In genomic region chr1:192544983-192545393, GRCh38 we compare ENCODE assay signal across 8 cellular contexts. TPM values are rescaled to one million over a fixed set of nuclear protein-coding genes. Genes with fewer than 3 reads are reported as not detected.
A peak's percentile ranks its signal among the peaks of the same experiment; 100 is the strongest.
DNase-seq lines count a peak whose midpoint lies in the region; ATAC-seq, FAIRE-seq and TF ChIP-seq lines count a peak whose summit lies in the region.

No MANE protein-coding gene starts in this region.

- intact Hi-C loops in dendritic cell treated with granulocyte-macrophage colony-stimulating factor and Interleukin-4, amounts not matched to agents 40 ng/mL and 50 ng/mL, for 4 days (cut with micrococcal nuclease), result loop anchor here (1.0 to 5.0 kb wide), 2 partner anchors 15 to 33 kb away; no protein-coding TSS in a partner anchor
- intact Hi-C loops in transverse colon (cut with DNase I; ENCODE audit: low total_unique reads), result no loop called here
- intact Hi-C loops in kidney (cut with DNase I), result no loop called here
- intact Hi-C loops in posterior cingulate gyrus (cut with DNase I), result no loop called here

- H3K27ac ChIP-seq in transverse colon, result peak overlapping the region in 3 of 4 donors; percentile 3 to 45 (median 14)
- no peak overlapping the region for H3K27ac ChIP-seq in kidney (ENCODE audit: low read depth in 2 of 2, low read length in 2 of 2)

- no peak overlapping the region for H3K9ac ChIP-seq in kidney (ENCODE audit: low read length in 2 of 2)

- DNase-seq in GM12891 (ENCODE audit: insufficient read length, low spot score) (no peak), LHCN-M2 (ENCODE audit: low read depth) (peak; percentile 96), transverse colon (no peak), germinal center (ENCODE audit: low spot score) (no peak), kidney (no peak), posterior cingulate gyrus (no peak)

- in situ Hi-C loops in transverse colon (cut with MboI; ENCODE audit: low pct_ligation_motif_present in 1 of 4, low pct_unique_long_range_greater_than_20kb in 1 of 4, low sequenced_read_pairs in 3 of 4), result no loop called here

- peak overlapping the region; percentile 77 for H3K27ac Mint-ChIP-seq in dendritic cell treated with granulocyte-macrophage colony-stimulating factor and Interleukin-4, amounts not matched to agents 40 ng/mL and 50 ng/mL, for 4 days

- H3K27me3 ChIP-seq in transverse colon, result no peaks in the 10 kb centered on the region

- H3K36me3 ChIP-seq in transverse colon, result no peaks in the 10 kb centered on the region
- H3K36me3 ChIP-seq in kidney (ENCODE audit: control insufficient read depth in 1 of 2, insufficient read depth in 2 of 2, low read length in 2 of 2), result no peaks in the 10 kb centered on the region

- no peak for TF ChIP-seq POLR2A in GM12891 (IDR thresholded peaks at IDR 0.05; ENCODE audit: low read depth, low read length)
- no peak for TF ChIP-seq POLR2A in transverse colon (IDR thresholded peaks at IDR 0.05)

- FAIRE-seq in GM12891 (lab: Jason Lieb, UNC) (peak; percentile 35), kidney (lab: Jason Lieb, UNC) (no peak)

- no peak overlapping the region for H3K4me3 ChIP-seq in transverse colon
- no peak overlapping the region for H3K4me3 ChIP-seq in kidney (ENCODE audit: low read length in 2 of 2)

- H3K4me1 ChIP-seq in transverse colon (peaks cover under 1 to 21% (median 4%) of the 10 kb centered on the region in 4 donors), kidney (ENCODE audit: control insufficient read depth in 1 of 2, insufficient read depth in 1 of 2, low read depth in 1 of 2, low read length in 2 of 2) (no peaks in the 10 kb centered on the region)

- H3K9me3 Mint-ChIP-seq in dendritic cell treated with granulocyte-macrophage colony-stimulating factor and Interleukin-4, amounts not matched to agents 40 ng/mL and 50 ng/mL, for 4 days, result no peaks in the 10 kb centered on the region

- no peak for TF ChIP-seq EP300 in transverse colon (IDR thresholded peaks at IDR 0.05; ENCODE audit: low read depth)

- WGBS in transverse colon (ENCODE audit: low coverage in 1 of 2), 2 donors, result 44 to 49% methylated on average over 5 of the region's 5 CpGs

- H3K9me3 ChIP-seq in transverse colon (no peaks in the 10 kb centered on the region), kidney (ENCODE audit: control insufficient read depth in 1 of 2, low read length in 2 of 2) (no peaks in the 10 kb centered on the region)

- peak; percentile 80 for ATAC-seq in GM21825 (IDR thresholded peaks at IDR 0.05; ENCODE audit: unreplicated experiment)

- H3K27me3 Mint-ChIP-seq in dendritic cell treated with granulocyte-macrophage colony-stimulating factor and Interleukin-4, amounts not matched to agents 40 ng/mL and 50 ng/mL, for 4 days, result no peaks in the 10 kb centered on the region

- no peaks in the 10 kb centered on the region for H3K36me3 Mint-ChIP-seq in dendritic cell treated with granulocyte-macrophage colony-stimulating factor and Interleukin-4, amounts not matched to agents 40 ng/mL and 50 ng/mL, for 4 days (ENCODE audit: low read depth)

- no peak overlapping the region for H3K4me3 Mint-ChIP-seq in dendritic cell treated with granulocyte-macrophage colony-stimulating factor and Interleukin-4, amounts not matched to agents 40 ng/mL and 50 ng/mL, for 4 days

- no peak for TF ChIP-seq CTCF in transverse colon (IDR thresholded peaks at IDR 0.05)
- no peak for TF ChIP-seq CTCF in kidney (IDR thresholded peaks at IDR 0.05; ENCODE audit: borderline replicate concordance, extremely low read depth, insufficient read depth)

- H3K4me1 Mint-ChIP-seq in dendritic cell treated with granulocyte-macrophage colony-stimulating factor and Interleukin-4, amounts not matched to agents 40 ng/mL and 50 ng/mL, for 4 days (ENCODE audit: low read depth), result peaks cover 17% of the 10 kb centered on the region

TF ChIP-seq in GM12891, 5 proteins besides CTCF, POLR2A, EP300 and RAD21:
- no peak for TF ChIP-seq POU2F2 (IDR thresholded peaks at IDR 0.05; ENCODE audit: low read depth, low read length)
- TF ChIP-seq POLR2AphosphoS5 (IDR thresholded peaks at IDR 0.05; ENCODE audit: low read depth, low read length), result no peak
- no peak for TF ChIP-seq PAX5 (IDR thresholded peaks at IDR 0.05; ENCODE audit: insufficient read depth, low read length, severe bottlenecking)
- TF ChIP-seq SPI1 (IDR thresholded peaks at IDR 0.05; ENCODE audit: low read depth, low read length), result peak; percentile 1; the same call in 1 of the 2 replicates
- TF ChIP-seq TAF1 (IDR thresholded peaks at IDR 0.05; ENCODE audit: low read depth, low read length), result no peak

RNA-seq across cellular contexts. Expression of gene RGS1, which starts 30.6 kb away (rescaled TPM):
- 246 TPM for polyA plus RNA-seq in GM12891 (2012; ENCODE audit: low read depth, missing spikeins)
- 0.11 and 0.19 TPM in 2 replicates for total RNA-seq in LHCN-M2 (2014; rRNA removed)
- not detected for polyA plus RNA-seq in LHCN-M2 (2012)
- total RNA-seq in transverse colon, result 100 to 1,000 TPM in 1 of 4 donors, 10 to 100 TPM in 3; 38.5 to 160 (median 49.8) TPM
- 50.2 TPM for total RNA-seq in kidney
- 5.0 TPM for polyA plus RNA-seq in kidney (ENCODE audit: insufficient read depth, low read depth, low replicate concordance)

Comparison
In these comparisons a context has a peak if more than half of its experiments do, and no peak if none do; other contexts are left out.
1. H3K27ac ChIP-seq: peak in transverse colon (3 of 4); none in kidney (0 of 2).
2. RNA of gene RGS1, which starts 30.6 kb away (total RNA-seq): 38.5 to 160 TPM in transverse colon and 50.2 TPM in kidney (single experiment); 0.11 to 0.19 TPM in LHCN-M2; every median in the first group is over 10 times any median in the second.